Comparison of ENCODE assay signal across 8 cellular contexts in genomic region chr17:60135160-60135950, GRCh38. TPM values are rescaled to one million over a fixed set of nuclear protein-coding genes. Genes with fewer than 3 reads are reported as not detected.
DNase-seq lines count a peak whose midpoint lies in the region; ATAC-seq and TF ChIP-seq lines count a peak whose summit lies in the region.

No MANE protein-coding gene starts in this region.

- H3K36me3 Mint-ChIP-seq in Caco-2 (ENCODE audit: insufficient read depth, unreplicated experiment): peaks cover 5% of the 10 kb centered on the region
- peaks cover 15% of the 10 kb centered on the region for H3K36me3 Mint-ChIP-seq in activated T-helper 2 cell treated with anti-CD3 and anti-CD28 coated beads, Interferon-gamma antibody, Interleukin-2, Interleukin-4, amounts not matched to agents 10 μg/mL and 5 μg/mL and 100 μg/mL, durations not matched to agents 14 hours and 24 hours and 36 hours (ENCODE audit: low read depth)
- H3K36me3 Mint-ChIP-seq in natural killer cell treated with Interleukin-12 subunit alpha and Interleukin-12 subunit beta and Interleukin-15 and Interleukin-18, amount 100 ng/mL, for 72 hours: no peaks in the 10 kb centered on the region

- BruUV-seq in Caco-2 (replicated peaks; lab: Mats Ljungman, UMichigan): no TSS peak

- POLR2A ChIA-PET in Caco-2 (lab: Charles Lee): no interaction called here

- H3K9ac ChIP-seq in HUES48 (ENCODE audit: low read depth, low read length): peak overlapping the region; percentile 39; the same call in 1 of the 2 replicates

- H3K27ac ChIP-seq in HUES48 (ENCODE audit: low read depth, low read length): no peak overlapping the region
- H3K27ac ChIP-seq in Peyer's patch: peak overlapping the region in 3 of 4 donors; percentile 53 to 64 (median 59)

- peak; percentile 92 to 93 for DNase-seq in Caco-2
- DNase-seq in Peyer's patch: peak; percentile 86 to 94 (median 88)
- DNase-seq in activated T-helper 2 cell treated with anti-CD3 and anti-CD28 coated beads, Interferon-gamma antibody, Interleukin-2, Interleukin-4, amounts not matched to agents 10 μg/mL and 5 μg/mL and 100 μg/mL, durations not matched to agents 14 hours and 24 hours and 36 hours (ENCODE audit: low spot score): peak; percentile 83
- peak; percentile 82 for DNase-seq in fibroblast of peridontal ligament (ENCODE audit: extremely low read depth)
- DNase-seq in natural killer cell treated with Interleukin-12 subunit alpha and Interleukin-12 subunit beta and Interleukin-15 and Interleukin-18, amount 100 ng/mL, for 72 hours (ENCODE audit: low spot score): peak; percentile 83
- DNase-seq in stimulated activated naive CD4-positive, alpha-beta T cell treated with Interleukin-2 at 50 U/mL for 16 hours (lab: John Stamatoyannopoulos, UW): peak; percentile 90

- H3K27me3 ChIP-seq in Caco-2 (replicated peaks; ENCODE audit: control insufficient read depth, insufficient read depth, low read length) (no peaks in the 10 kb centered on the region), HUES48 (ENCODE audit: control insufficient read depth, insufficient read depth, low read length) (peaks cover 56% of the 10 kb centered on the region), Peyer's patch (peaks cover 0 to 15% of the 10 kb centered on the region in 2 donors)

- peak overlapping the region; percentile 94 for H3K4me3 Mint-ChIP-seq in Caco-2 (ENCODE audit: unreplicated experiment)
- peak overlapping the region; percentile 83 for H3K4me3 Mint-ChIP-seq in activated T-helper 2 cell treated with anti-CD3 and anti-CD28 coated beads, Interferon-gamma antibody, Interleukin-2, Interleukin-4, amounts not matched to agents 10 μg/mL and 5 μg/mL and 100 μg/mL, durations not matched to agents 14 hours and 24 hours and 36 hours (ENCODE audit: low read depth)
- peak overlapping the region; percentile 96 for H3K4me3 Mint-ChIP-seq in natural killer cell treated with Interleukin-12 subunit alpha and Interleukin-12 subunit beta and Interleukin-15 and Interleukin-18, amount 100 ng/mL, for 72 hours

- H3K27ac Mint-ChIP-seq in Caco-2 (ENCODE audit: unreplicated experiment): peak overlapping the region; percentile 61
- peak overlapping the region; percentile 63 for H3K27ac Mint-ChIP-seq in activated T-helper 2 cell treated with anti-CD3 and anti-CD28 coated beads, Interferon-gamma antibody, Interleukin-2, Interleukin-4, amounts not matched to agents 10 μg/mL and 5 μg/mL and 100 μg/mL, durations not matched to agents 14 hours and 24 hours and 36 hours
- H3K27ac Mint-ChIP-seq in natural killer cell treated with Interleukin-12 subunit alpha and Interleukin-12 subunit beta and Interleukin-15 and Interleukin-18, amount 100 ng/mL, for 72 hours: peak overlapping the region; percentile 56 to 79

- CTCF ChIA-PET in Caco-2 (lab: Charles Lee): no interaction called here

- ATAC-seq in GM21360 (IDR thresholded peaks at IDR 0.05; ENCODE audit: unreplicated experiment): peak; percentile 88
- ATAC-seq in natural killer cell treated with Interleukin-12 subunit alpha and Interleukin-12 subunit beta and Interleukin-15 and Interleukin-18, amount 100 ng/mL, for 72 hours: peak; percentile 92 to 96

- H3K36me3 ChIP-seq in Caco-2 (ENCODE audit: control insufficient read depth, insufficient read depth, low read length): no peaks in the 10 kb centered on the region
- H3K36me3 ChIP-seq in HUES48 (ENCODE audit: control insufficient read depth, insufficient read depth, low read length): no peaks in the 10 kb centered on the region
- H3K36me3 ChIP-seq in Peyer's patch: no peaks in the 10 kb centered on the region

- H3K4me1 ChIP-seq in Caco-2 (no peaks in the 10 kb centered on the region), HUES48 (ENCODE audit: control insufficient read depth, insufficient read depth, low read length) (no peaks in the 10 kb centered on the region; the same call in 1 of the 2 replicates), Peyer's patch (peaks cover 0 to 20% (median 11%) of the 10 kb centered on the region in 4 donors)

- H3K4me1 Mint-ChIP-seq in Caco-2 (ENCODE audit: low read depth, unreplicated experiment): peaks cover 8% of the 10 kb centered on the region
- peaks cover 33% of the 10 kb centered on the region for H3K4me1 Mint-ChIP-seq in activated T-helper 2 cell treated with anti-CD3 and anti-CD28 coated beads, Interferon-gamma antibody, Interleukin-2, Interleukin-4, amounts not matched to agents 10 μg/mL and 5 μg/mL and 100 μg/mL, durations not matched to agents 14 hours and 24 hours and 36 hours (ENCODE audit: low read depth)
- H3K4me1 Mint-ChIP-seq in natural killer cell treated with Interleukin-12 subunit alpha and Interleukin-12 subunit beta and Interleukin-15 and Interleukin-18, amount 100 ng/mL, for 72 hours (ENCODE audit: low read depth in 2 of 2): peaks cover 20 to 26% of the 10 kb centered on the region in 2 donors

- H3K9me3 Mint-ChIP-seq in Caco-2 (ENCODE audit: unreplicated experiment): no peaks in the 10 kb centered on the region
- H3K9me3 Mint-ChIP-seq in activated T-helper 2 cell treated with anti-CD3 and anti-CD28 coated beads, Interferon-gamma antibody, Interleukin-2, Interleukin-4, amounts not matched to agents 10 μg/mL and 5 μg/mL and 100 μg/mL, durations not matched to agents 14 hours and 24 hours and 36 hours: no peaks in the 10 kb centered on the region
- H3K9me3 Mint-ChIP-seq in natural killer cell treated with Interleukin-12 subunit alpha and Interleukin-12 subunit beta and Interleukin-15 and Interleukin-18, amount 100 ng/mL, for 72 hours: no peaks in the 10 kb centered on the region

- TF ChIP-seq CTCF in Caco-2 (IDR thresholded peaks at IDR 0.05; ENCODE audit: insufficient read depth in 1 of 2, low read depth in 1 of 2, low read length in 1 of 2, severe bottlenecking in 1 of 2, unreplicated experiment in 1 of 2) (no peak), Peyer's patch (IDR thresholded peaks at IDR 0.05) (no peak)

- H3K9me3 ChIP-seq in Caco-2: no peaks in the 10 kb centered on the region
- no peaks in the 10 kb centered on the region for H3K9me3 ChIP-seq in HUES48 (ENCODE audit: control insufficient read depth, insufficient read depth, low read length)
- H3K9me3 ChIP-seq in Peyer's patch: no peaks in the 10 kb centered on the region

- H3K4me3 ChIP-seq in Caco-2 (ENCODE audit: low read depth, low read length) (peak overlapping the region; percentile 95), HUES48 (ENCODE audit: low read depth, low read length) (peak overlapping the region; percentile 83), Peyer's patch (peak overlapping the region; percentile 45 to 69 (median 65))

- H3K27me3 Mint-ChIP-seq in Caco-2 (ENCODE audit: insufficient read depth, unreplicated experiment): no peaks in the 10 kb centered on the region
- H3K27me3 Mint-ChIP-seq in activated T-helper 2 cell treated with anti-CD3 and anti-CD28 coated beads, Interferon-gamma antibody, Interleukin-2, Interleukin-4, amounts not matched to agents 10 μg/mL and 5 μg/mL and 100 μg/mL, durations not matched to agents 14 hours and 24 hours and 36 hours (ENCODE audit: low read depth): peaks cover 29% of the 10 kb centered on the region
- H3K27me3 Mint-ChIP-seq in natural killer cell treated with Interleukin-12 subunit alpha and Interleukin-12 subunit beta and Interleukin-15 and Interleukin-18, amount 100 ng/mL, for 72 hours: peaks cover 21 to 50% of the 10 kb centered on the region in 2 donors

- intact Hi-C loops in Caco-2 (cut with micrococcal nuclease; ENCODE audit: unreplicated experiment): no loop called here
- intact Hi-C loops in activated T-helper 2 cell treated with anti-CD3 and anti-CD28 coated beads, Interferon-gamma antibody, Interleukin-2, Interleukin-4, amounts not matched to agents 10 μg/mL and 5 μg/mL and 100 μg/mL, durations not matched to agents 14 hours and 24 hours and 36 hours (cut with micrococcal nuclease): loop anchor here (2.0 kb wide), 1 partner anchor 57 kb away; the partner anchor contains the start of gene HEATR6

- peak in 1 of 2 donors; percentile 22 for TF ChIP-seq POLR2A in Peyer's patch (IDR thresholded peaks at IDR 0.05)

RNA-seq across cellular contexts. Expression of gene CA4, which starts 14.4 kb away (rescaled TPM):
- total RNA-seq in Caco-2 (2022) (not detected in 2 replicates), Peyer's patch (10 to 100 TPM in 2 of 4 donors, 1 to 10 TPM in 1, not detected in 1; 1.6 to 18.4 (median 12.3) TPM)
- not detected in 2 replicates for total RNA-seq in activated T-helper 2 cell treated with anti-CD3 and anti-CD28 coated beads, Interferon-gamma antibody, Interleukin-2, Interleukin-4, amounts not matched to agents 10 μg/mL and 5 μg/mL and 100 μg/mL, durations not matched to agents 14 hours and 24 hours and 36 hours
- total RNA-seq in natural killer cell treated with Interleukin-12 subunit alpha and Interleukin-12 subunit beta and Interleukin-15 and Interleukin-18, amount 100 ng/mL, for 72 hours: not detected

RNA-seq across cellular contexts. Expression of gene HEATR6, which starts 56.6 kb away (rescaled TPM):
- 18.8 and 20.5 TPM in 2 replicates for total RNA-seq in Caco-2 (2022)
- total RNA-seq in Peyer's patch: 10 to 100 TPM in 3 of 4 donors, 1 to 10 TPM in 1; 9.0 to 72.6 (median 15.5) TPM
- 35.1 and 37.1 TPM in 2 replicates for total RNA-seq in activated T-helper 2 cell treated with anti-CD3 and anti-CD28 coated beads, Interferon-gamma antibody, Interleukin-2, Interleukin-4, amounts not matched to agents 10 μg/mL and 5 μg/mL and 100 μg/mL, durations not matched to agents 14 hours and 24 hours and 36 hours
- total RNA-seq in natural killer cell treated with Interleukin-12 subunit alpha and Interleukin-12 subunit beta and Interleukin-15 and Interleukin-18, amount 100 ng/mL, for 72 hours: 10 to 100 TPM; 18.5 to 21.3 TPM
